8 cellular contexts compared by ENCODE assay signal in the genomic region with DNA sequence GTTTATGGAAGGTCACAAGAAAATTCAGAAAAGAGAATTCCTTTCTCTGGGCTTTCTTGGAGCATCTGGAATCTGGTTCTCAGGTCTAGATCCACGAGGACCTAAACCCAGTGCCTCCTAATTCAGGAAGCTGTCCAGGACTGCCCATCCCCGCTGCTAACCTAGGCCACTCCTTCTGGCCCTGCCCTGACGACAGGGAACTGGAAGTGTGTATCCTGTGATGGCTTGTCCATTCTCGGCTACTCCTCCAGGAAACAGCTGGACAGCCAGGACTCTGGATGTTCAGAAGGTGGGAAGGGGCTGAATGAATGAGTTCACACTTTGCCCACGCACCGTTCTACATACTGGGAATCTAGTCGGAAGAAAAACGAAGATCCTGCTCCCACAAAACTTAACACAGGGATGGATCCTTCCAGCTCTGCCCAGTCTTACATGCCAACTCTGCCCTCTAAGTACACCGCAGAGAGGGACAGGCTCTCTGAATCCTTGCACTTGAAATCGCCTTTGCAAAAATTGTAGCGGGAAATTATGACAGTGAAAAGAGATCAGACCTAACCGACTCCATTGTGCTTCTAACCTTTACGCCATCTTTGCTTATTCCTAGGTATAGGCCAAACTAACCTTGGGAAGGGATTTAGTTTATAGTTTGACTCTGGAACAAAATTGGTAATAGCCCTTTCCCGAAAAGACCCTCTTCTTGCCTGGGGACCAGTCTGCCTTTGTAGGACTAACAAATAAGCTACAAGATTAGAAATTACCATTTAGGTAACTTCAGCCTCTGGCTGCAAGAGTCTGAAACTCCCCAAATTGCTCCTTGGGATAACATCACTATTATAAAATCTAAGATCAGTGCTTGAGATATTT. TPM values are rescaled to one million over a fixed set of nuclear protein-coding genes. Genes with fewer than 3 reads are reported as not detected.
DNase-seq lines count a peak whose midpoint lies in the region; ATAC-seq, FAIRE-seq and TF ChIP-seq lines count a peak whose summit lies in the region.

No MANE protein-coding gene starts in this region.

- H3K27ac ChIP-seq in DND-41 (ENCODE audit: low read length) (peak overlapping the region; percentile 95), OCI-LY1 (ENCODE audit: low read depth, low read length, poor library complexity, severe bottlenecking) (peak overlapping the region; percentile 67), endothelial cell of umbilical vein (ENCODE audit: insufficient read depth, low read depth, low read length) (peak overlapping the region; percentile 73), neutrophil (peak overlapping the region; percentile 82)

- no peaks in the 10 kb centered on the region for H3K9me1 ChIP-seq in endothelial cell of umbilical vein (replicated peaks; ENCODE audit: control insufficient read depth, extremely low read depth, insufficient read depth, low read length)

- no TSS peak for BruUV-seq in endothelial cell of umbilical vein (replicated peaks; lab: Mats Ljungman, UMichigan)

- H3K9me3 ChIP-seq in DND-41 (ENCODE audit: insufficient read depth, low read length, severe bottlenecking) (no peaks in the 10 kb centered on the region), OCI-LY1 (ENCODE audit: low read length) (no peaks in the 10 kb centered on the region), endothelial cell of umbilical vein (replicated peaks; ENCODE audit: control insufficient read depth, insufficient read depth, low read length) (no peaks in the 10 kb centered on the region), neutrophil (no peaks in the 10 kb centered on the region)

- H3K4me1 ChIP-seq in DND-41 (ENCODE audit: insufficient read depth, low read length) (peaks cover 51% of the 10 kb centered on the region), OCI-LY1 (ENCODE audit: insufficient read depth, low read length, severe bottlenecking) (peaks cover 46% of the 10 kb centered on the region), endothelial cell of umbilical vein (ENCODE audit: control insufficient read depth, extremely low read depth, insufficient read depth, low read length) (peaks cover 54% of the 10 kb centered on the region), neutrophil (ENCODE audit: control insufficient read depth in 1 of 2, insufficient read depth in 1 of 2, low read depth in 1 of 2, low read length in 1 of 2) (peaks cover 56 to 57% of the 10 kb centered on the region in 2 experiments)

- H2AFZ ChIP-seq in DND-41 (ENCODE audit: low read depth, low read length): no peak overlapping the region
- no peak overlapping the region for H2AFZ ChIP-seq in OCI-LY1 (ENCODE audit: low read length)
- H2AFZ ChIP-seq in endothelial cell of umbilical vein (ENCODE audit: low read depth, low read length): no peak overlapping the region

- CTCF ChIA-PET in endothelial cell of umbilical vein (lab: Charles Lee): interaction anchor here (0.9 to 3.9 kb wide), 6 partner anchors 8 to 113 kb away, joined by 3 to 207 read pairs (median 4); partner anchors contain the start of gene JUND

- TF ChIP-seq POLR2A in endothelial cell of umbilical vein (IDR thresholded peaks at IDR 0.05; ENCODE audit: low read depth, low read length): no peak

- H3K79me2 ChIP-seq in DND-41 (ENCODE audit: insufficient read depth, low read length) (peaks cover 64% of the 10 kb centered on the region), OCI-LY1 (ENCODE audit: insufficient read depth, low read length) (peaks cover 13% of the 10 kb centered on the region), endothelial cell of umbilical vein (ENCODE audit: control insufficient read depth, insufficient read depth, low read length) (peaks cover 30% of the 10 kb centered on the region)

- FAIRE-seq in endothelial cell of umbilical vein (lab: Jason Lieb, UNC): peak; percentile 87

- DNase-seq in DND-41: no peak
- DNase-seq in endothelial cell of umbilical vein (ENCODE audit: low read depth, low spot score): peak; percentile 39
- no peak for DNase-seq in HuH-7 (ENCODE audit: low spot score)
- DNase-seq in middle frontal gyrus (ENCODE audit: extremely low spot score, low spot score): no peak
- DNase-seq in dedifferentiated amniotic fluid mesenchymal stem cell (ENCODE audit: extremely low spot score): no peak

- POLR2A ChIA-PET in endothelial cell of umbilical vein (lab: Charles Lee): interaction anchor here (0.6 to 5.3 kb wide), 5 partner anchors 16 to 40 kb away, joined by 3 to 113 read pairs (median 4); partner anchors contain the start of gene JUND

- 0 out of 2 replicates have a peak, but pooled peaks cover 5% of the 10 kb centered on the region for H3F3A ChIP-seq in OCI-LY1 (ENCODE audit: insufficient read depth, low read length)

- H3K36me3 ChIP-seq in DND-41 (ENCODE audit: insufficient read depth, low read length) (peaks cover 33% of the 10 kb centered on the region), OCI-LY1 (ENCODE audit: insufficient read depth, low read length) (peaks cover 19% of the 10 kb centered on the region; the same call in 1 of the 2 replicates), endothelial cell of umbilical vein (ENCODE audit: control insufficient read depth in 2 of 2, extremely low read depth in 1 of 2, insufficient read depth in 2 of 2, low read length in 2 of 2) (no peaks in the 10 kb centered on the region), neutrophil (no peaks in the 10 kb centered on the region)

- H3K4me3 ChIP-seq in DND-41 (ENCODE audit: low read depth in 1 of 2, low read length in 2 of 2) (peak overlapping the region in 1 of 2 experiments; percentile 87; a peak in 2 of 4 replicates), OCI-LY1 (ENCODE audit: low read depth, low read length, poor library complexity, severe bottlenecking) (peak overlapping the region; percentile 90), endothelial cell of umbilical vein (replicated peaks in 1 of 3; ENCODE audit: insufficient read depth in 1 of 3, low read depth in 1 of 3, low read length in 3 of 3) (no peak overlapping the region), neutrophil (ENCODE audit: low read depth in 1 of 2, low read length in 1 of 2) (no peak overlapping the region)

- dilution Hi-C loops in endothelial cell of umbilical vein (cut with MboI; ENCODE audit: extremely low pct_ligation_motif_present, low sequenced_read_pairs): no loop called here

- intact Hi-C loops in endothelial cell of umbilical vein (cut with micrococcal nuclease): loop anchor here (10.0 kb wide), 1 partner anchor 206 kb away; no protein-coding TSS in a partner anchor

- H3K4me2 ChIP-seq in DND-41 (ENCODE audit: insufficient read depth, low read length): peak overlapping the region; percentile 87
- peak overlapping the region; percentile 98 for H3K4me2 ChIP-seq in OCI-LY1 (ENCODE audit: low read length)
- peak overlapping the region; percentile 42 for H3K4me2 ChIP-seq in endothelial cell of umbilical vein (ENCODE audit: insufficient read depth, low read length)

- H3K9ac ChIP-seq in DND-41 (ENCODE audit: low read depth, low read length) (peak overlapping the region; percentile 99), OCI-LY1 (ENCODE audit: low read length) (peak overlapping the region; percentile 88), endothelial cell of umbilical vein (replicated peaks; ENCODE audit: extremely low read depth, insufficient read depth, low read length) (no peak overlapping the region)

- TF ChIP-seq CTCF in DND-41 (IDR thresholded peaks at IDR 0.05; ENCODE audit: borderline replicate concordance, extremely low read depth, low read length, poor library complexity, severe bottlenecking) (no peak), OCI-LY1 (IDR thresholded peaks at IDR 0.05; ENCODE audit: low read length) (no peak), endothelial cell of umbilical vein (IDR thresholded peaks at IDR 0.05; ENCODE audit: extremely low read depth in 1 of 2, insufficient read depth in 1 of 2, low read depth in 1 of 2, low read length in 2 of 2) (no peak), neutrophil (IDR thresholded peaks at IDR 0.05) (no peak)

- H3K27me3 ChIP-seq in DND-41 (ENCODE audit: insufficient read depth, low read length, poor library complexity): no peaks in the 10 kb centered on the region
- no peaks in the 10 kb centered on the region for H3K27me3 ChIP-seq in OCI-LY1 (ENCODE audit: insufficient read depth, low read length)
- H3K27me3 ChIP-seq in endothelial cell of umbilical vein (ENCODE audit: control insufficient read depth in 2 of 2, insufficient read depth in 2 of 2, low read length in 2 of 2): no peaks in the 10 kb centered on the region
- H3K27me3 ChIP-seq in neutrophil: no peaks in the 10 kb centered on the region

- no peaks in the 10 kb centered on the region for H3K9me2 ChIP-seq in OCI-LY1 (ENCODE audit: low read depth, low read length)

- H4K20me1 ChIP-seq in DND-41 (ENCODE audit: insufficient read depth, low read length): peaks cover 34% of the 10 kb centered on the region
- no peaks in the 10 kb centered on the region for H4K20me1 ChIP-seq in OCI-LY1 (ENCODE audit: insufficient read depth, low read length)
- no peaks in the 10 kb centered on the region for H4K20me1 ChIP-seq in endothelial cell of umbilical vein (replicated peaks; ENCODE audit: control insufficient read depth, extremely low read depth, insufficient read depth, low read length)

- ATAC-seq in DND-41 (ENCODE audit: insufficient read depth, low read depth) (no peak), HG02610 (IDR thresholded peaks at IDR 0.05; ENCODE audit: unreplicated experiment) (no peak)

RNA-seq across cellular contexts. Expression of gene LSM4, which starts 1.8 kb away (rescaled TPM):
- total RNA-seq in endothelial cell of umbilical vein: 103 and 118 TPM in 2 replicates
- 105 and 119 TPM in 2 replicates for polyA plus RNA-seq in endothelial cell of umbilical vein
- 78.6 and 101 TPM in 2 replicates for polyA plus RNA-seq in endothelial cell of umbilical vein (2011; cell fraction: cytosol; rRNA removed)
- polyA plus RNA-seq in endothelial cell of umbilical vein (2011; cell fraction: nucleus; rRNA removed): 33.1 and 38.8 TPM in 2 replicates
- 75.9 and 93.7 TPM in 2 replicates for polyA plus RNA-seq in endothelial cell of umbilical vein (2012)
- 32.9 and 37.8 TPM in 2 replicates for polyA minus RNA-seq in endothelial cell of umbilical vein
- 84.7 TPM for polyA minus RNA-seq in endothelial cell of umbilical vein (2011; cell fraction: cytosol; rRNA and poly(A)+ RNA removed)
- 5.8 and 7.3 TPM in 2 replicates for polyA minus RNA-seq in endothelial cell of umbilical vein (2011; cell fraction: nucleus; rRNA and poly(A)+ RNA removed)

RNA-seq across cellular contexts. Expression of gene PGPEP1, which starts 19.3 kb away (rescaled TPM):
- 27.2 and 30.5 TPM in 2 replicates for total RNA-seq in endothelial cell of umbilical vein
- polyA plus RNA-seq in endothelial cell of umbilical vein: 9.9 and 13.2 TPM in 2 replicates
- 9.3 and 10.7 TPM in 2 replicates for polyA plus RNA-seq in endothelial cell of umbilical vein (2011; cell fraction: cytosol; rRNA removed)
- polyA plus RNA-seq in endothelial cell of umbilical vein (2011; cell fraction: nucleus; rRNA removed): 19.9 and 23.0 TPM in 2 replicates
- polyA plus RNA-seq in endothelial cell of umbilical vein (2012): 9.4 and 9.8 TPM in 2 replicates
- 37.1 and 47.2 TPM in 2 replicates for polyA minus RNA-seq in endothelial cell of umbilical vein
- polyA minus RNA-seq in endothelial cell of umbilical vein (2011; cell fraction: cytosol; rRNA and poly(A)+ RNA removed): 5.9 TPM
- 8.6 TPM in 2 replicates for polyA minus RNA-seq in endothelial cell of umbilical vein (2011; cell fraction: nucleus; rRNA and poly(A)+ RNA removed)

RNA-seq across cellular contexts. Expression of gene JUND, which starts 39.7 kb away (rescaled TPM):
- 130 and 137 TPM in 2 replicates for total RNA-seq in endothelial cell of umbilical vein
- polyA plus RNA-seq in endothelial cell of umbilical vein: 91.4 and 134 TPM in 2 replicates
- polyA plus RNA-seq in endothelial cell of umbilical vein (2011; cell fraction: cytosol; rRNA removed): 58.3 and 136 TPM in 2 replicates
- 50.7 and 62.6 TPM in 2 replicates for polyA plus RNA-seq in endothelial cell of umbilical vein (2011; cell fraction: nucleus; rRNA removed)
- 30.6 and 63.7 TPM in 2 replicates for polyA plus RNA-seq in endothelial cell of umbilical vein (2012)
- polyA minus RNA-seq in endothelial cell of umbilical vein: 77.5 and 83.7 TPM in 2 replicates
- polyA minus RNA-seq in endothelial cell of umbilical vein (2011; cell fraction: cytosol; rRNA and poly(A)+ RNA removed): 217 TPM
- 49.7 and 109 TPM in 2 replicates for polyA minus RNA-seq in endothelial cell of umbilical vein (2011; cell fraction: nucleus; rRNA and poly(A)+ RNA removed)

RNA-seq across cellular contexts. Expression of gene IQCN, which starts 46.8 kb away (rescaled TPM):
- 2.2 and 3.0 TPM in 2 replicates for total RNA-seq in endothelial cell of umbilical vein
- polyA plus RNA-seq in endothelial cell of umbilical vein: 1.5 and 2.1 TPM in 2 replicates
- 0.31 and 0.68 TPM in 2 replicates for polyA plus RNA-seq in endothelial cell of umbilical vein (2011; cell fraction: cytosol; rRNA removed)
- 5.8 and 9.5 TPM in 2 replicates for polyA plus RNA-seq in endothelial cell of umbilical vein (2011; cell fraction: nucleus; rRNA removed)
- polyA plus RNA-seq in endothelial cell of umbilical vein (2012): 0.27 and 0.31 TPM in 2 replicates
- polyA minus RNA-seq in endothelial cell of umbilical vein: 2.5 and 3.3 TPM in 2 replicates
- polyA minus RNA-seq in endothelial cell of umbilical vein (2011; cell fraction: cytosol; rRNA and poly(A)+ RNA removed): 0.20 TPM
- 4.6 and 5.6 TPM in 2 replicates for polyA minus RNA-seq in endothelial cell of umbilical vein (2011; cell fraction: nucleus; rRNA and poly(A)+ RNA removed)

Comparison
In these comparisons a context has a peak if more than half of its experiments do, and no peak if none do; other contexts are left out.
1. H3K4me2 ChIP-seq: peak in every context shown above with its lines; median percentile 98 in OCI-LY1; 87 in DND-41; 42 in endothelial cell of umbilical vein.